Comparison of ENCODE assay signal across 8 cellular contexts in the genomic region with DNA sequence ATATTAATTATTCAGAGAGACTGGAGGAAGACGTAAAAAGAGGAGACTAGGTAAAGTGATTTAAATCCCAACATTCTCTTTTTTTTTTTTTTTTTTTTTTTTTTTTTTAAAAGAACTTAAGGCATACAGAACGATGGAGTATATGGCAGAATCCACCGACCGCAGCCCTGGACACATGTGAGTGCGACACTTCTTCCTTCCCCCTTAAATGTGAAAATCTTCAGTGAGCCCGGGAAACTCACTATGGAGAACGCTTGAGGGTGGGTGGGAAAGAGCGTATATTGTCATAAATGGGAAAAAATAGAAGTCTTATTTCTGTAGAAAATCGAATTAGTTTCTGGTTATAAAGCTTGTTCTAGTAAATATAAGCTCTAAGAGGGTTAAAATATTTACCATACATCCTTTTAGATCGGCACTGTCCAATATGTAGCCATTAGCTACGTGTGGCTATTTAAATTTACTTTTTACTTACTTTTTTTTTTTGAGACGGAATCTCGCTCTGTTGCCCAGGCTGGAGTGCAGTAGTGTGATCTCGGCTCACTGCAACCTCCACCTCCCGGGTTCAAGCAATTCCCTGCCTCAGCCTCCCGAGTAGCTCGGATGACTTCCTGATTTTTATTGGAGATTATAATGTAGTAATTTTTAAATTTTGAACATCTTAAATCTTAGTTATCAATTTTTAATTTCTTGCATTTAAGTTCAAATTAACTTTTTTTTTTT. TPM values are rescaled to one million over a fixed set of nuclear protein-coding genes. Genes with fewer than 3 reads are reported as not detected.
DNase-seq lines count a peak whose midpoint lies in the region; ATAC-seq and TF ChIP-seq lines count a peak whose summit lies in the region.

No MANE protein-coding gene starts in this region.

- H3K4me1 ChIP-seq in GM23338 (ENCODE audit: insufficient read depth) (peaks cover 13% of the 10 kb centered on the region), upper lobe of left lung (peaks cover 25 to 40% (median 29%) of the 10 kb centered on the region in 4 donors)

- no peaks in the 10 kb centered on the region for H3F3A ChIP-seq in GM23338 (replicated peaks; ENCODE audit: low read depth)

- TF ChIP-seq POLR2A in upper lobe of left lung (IDR thresholded peaks at IDR 0.05), result no peak

- H3K27me3 Mint-ChIP-seq in CD14-positive monocyte (ENCODE audit: low read depth in 3 of 3) (no peaks in the 10 kb centered on the region), GM23338 (ENCODE audit: insufficient read depth, low read depth, poor library complexity) (no peaks in the 10 kb centered on the region)
- H3K27me3 Mint-ChIP-seq in dendritic cell treated with granulocyte-macrophage colony-stimulating factor and Interleukin-4, amounts not matched to agents 40 ng/mL and 50 ng/mL, for 4 days, result no peaks in the 10 kb centered on the region

- H2AFZ ChIP-seq in GM23338, result no peak overlapping the region

- peaks cover 11% of the 10 kb centered on the region for H4K20me1 ChIP-seq in GM23338 (replicated peaks; ENCODE audit: insufficient read depth)

- H3K9me3 Mint-ChIP-seq in CD14-positive monocyte, result peaks cover 0 to 6% (median 0%) of the 10 kb centered on the region in 7 donors
- H3K9me3 Mint-ChIP-seq in GM23338, result no peaks in the 10 kb centered on the region
- no peaks in the 10 kb centered on the region for H3K9me3 Mint-ChIP-seq in dendritic cell treated with granulocyte-macrophage colony-stimulating factor and Interleukin-4, amounts not matched to agents 40 ng/mL and 50 ng/mL, for 4 days

- peaks cover 20% of the 10 kb centered on the region for H3K4me1 Mint-ChIP-seq in CD14-positive monocyte
- H3K4me1 Mint-ChIP-seq in GM23338, result peaks cover 7% of the 10 kb centered on the region; the same call in 2 of the 3 replicates
- peaks cover 12% of the 10 kb centered on the region for H3K4me1 Mint-ChIP-seq in dendritic cell treated with granulocyte-macrophage colony-stimulating factor and Interleukin-4, amounts not matched to agents 40 ng/mL and 50 ng/mL, for 4 days (ENCODE audit: low read depth)

- DNase-seq in CD14-positive monocyte (ENCODE audit: low spot score) (no peak), GM23338 (ENCODE audit: low spot score) (no peak), RKO (ENCODE audit: low spot score) (peak; percentile 53), lung microvascular endothelial cell (ENCODE audit: low read depth in 2 of 2) (peak; percentile 56 to 60), upper lobe of left lung (no peak), LoVo (ENCODE audit: low spot score) (no peak)

- H3K9me2 ChIP-seq in GM23338 (ENCODE audit: insufficient read depth), result no peaks in the 10 kb centered on the region

- peaks cover 50% of the 10 kb centered on the region for H3K79me2 ChIP-seq in GM23338 (replicated peaks; ENCODE audit: insufficient read depth)

- H3K4me2 ChIP-seq in GM23338, result peak overlapping the region; percentile 82

- H3K27ac Mint-ChIP-seq in CD14-positive monocyte (peak overlapping the region in 6 of 7 donors; percentile 15 to 97 (median 90)), GM23338 (peak overlapping the region; percentile 56; the same call in 1 of the 2 replicates)
- peak overlapping the region; percentile 92 for H3K27ac Mint-ChIP-seq in dendritic cell treated with granulocyte-macrophage colony-stimulating factor and Interleukin-4, amounts not matched to agents 40 ng/mL and 50 ng/mL, for 4 days

- WGBS in upper lobe of left lung, 2 donors, result 11 to 12% methylated on average over 17 of the region's 17 CpGs

- no peaks in the 10 kb centered on the region for H3K9me3 ChIP-seq in upper lobe of left lung

- peak overlapping the region; percentile 90 to 93 for H3K4me3 Mint-ChIP-seq in CD14-positive monocyte
- peak overlapping the region; percentile 91 for H3K4me3 Mint-ChIP-seq in GM23338
- peak overlapping the region; percentile 86 for H3K4me3 Mint-ChIP-seq in dendritic cell treated with granulocyte-macrophage colony-stimulating factor and Interleukin-4, amounts not matched to agents 40 ng/mL and 50 ng/mL, for 4 days

- TF ChIP-seq CTCF in CD14-positive monocyte (IDR thresholded peaks at IDR 0.05), result no peak
- TF ChIP-seq CTCF in GM23338 (conservative IDR thresholded peaks at IDR 0.05; ENCODE audit: low read depth in 2 of 2), result no peak
- no peak for TF ChIP-seq CTCF in upper lobe of left lung (IDR thresholded peaks at IDR 0.05)

- H3K36me3 ChIP-seq in GM23338 (ENCODE audit: insufficient read depth), result peaks cover 9% of the 10 kb centered on the region
- peaks cover 0 to 21% (median 0%) of the 10 kb centered on the region in 4 donors for H3K36me3 ChIP-seq in upper lobe of left lung

- H3K36me3 Mint-ChIP-seq in CD14-positive monocyte (peaks cover 14 to 16% of the 10 kb centered on the region in 2 donors), GM23338 (ENCODE audit: low read depth) (peaks cover 12% of the 10 kb centered on the region; the same call in 2 of the 3 replicates)
- peaks cover 22% of the 10 kb centered on the region for H3K36me3 Mint-ChIP-seq in dendritic cell treated with granulocyte-macrophage colony-stimulating factor and Interleukin-4, amounts not matched to agents 40 ng/mL and 50 ng/mL, for 4 days (ENCODE audit: low read depth)

- intact Hi-C loops in CD14-positive monocyte (cut with micrococcal nuclease), result no loop called here
- intact Hi-C loops in dendritic cell treated with granulocyte-macrophage colony-stimulating factor and Interleukin-4, amounts not matched to agents 40 ng/mL and 50 ng/mL, for 4 days (cut with micrococcal nuclease), result loop anchor here (2.0 to 10.0 kb wide), 7 partner anchors 117 to 820 kb away; partner anchors contain the start of genes B3GALNT1, KPNA4 and PPM1L

- H3K27me3 ChIP-seq in GM23338 (ENCODE audit: insufficient read depth) (no peaks in the 10 kb centered on the region), upper lobe of left lung (no peaks in the 10 kb centered on the region)

- H3K27ac ChIP-seq in GM23338 (ENCODE audit: low read depth), result no peak overlapping the region
- H3K27ac ChIP-seq in upper lobe of left lung, result peak overlapping the region; percentile 93 to 98 (median 96)

- TF ChIP-seq EP300 in upper lobe of left lung (IDR thresholded peaks at IDR 0.05), result no peak

- H3K4me3 ChIP-seq in GM23338, result peak overlapping the region; percentile 69
- peak overlapping the region; percentile 75 to 93 (median 78) for H3K4me3 ChIP-seq in upper lobe of left lung

- ATAC-seq in GM23338 (no peak), upper lobe of left lung (ENCODE audit: low FRiP score in 2 of 2) (peak in 1 of 2 donors; percentile 67), GM19455 (IDR thresholded peaks at IDR 0.05; ENCODE audit: unreplicated experiment) (no peak)

TF ChIP-seq in GM23338, 12 proteins besides CTCF, POLR2A, EP300 and RAD21 (continues in another document):
- TF ChIP-seq STAT1 (IDR thresholded peaks at IDR 0.05; ENCODE audit: unreplicated experiment) (no peak), POLR2AphosphoS5 (IDR thresholded peaks at IDR 0.05; ENCODE audit: low read depth) (no peak), ZNF331 (CRISPR knock-in tag; IDR thresholded peaks at IDR 0.05; ENCODE audit: low read depth) (no peak), EZH2phosphoT487 (IDR thresholded peaks at IDR 0.05; ENCODE audit: unreplicated experiment) (no peak), ETS1 (IDR thresholded peaks at IDR 0.05) (no peak), NANOG (IDR thresholded peaks at IDR 0.05; ENCODE audit: borderline replicate concordance) (no peak), ZNF114 (CRISPR knock-in tag; IDR thresholded peaks at IDR 0.05) (no peak), JUNB (IDR thresholded peaks at IDR 0.05; ENCODE audit: unreplicated experiment) (no peak), EZH2 (IDR thresholded peaks at IDR 0.05; ENCODE audit: low read depth, unreplicated experiment) (no peak), REST (IDR thresholded peaks at IDR 0.05; ENCODE audit: unreplicated experiment) (no peak), CREB1 (CRISPR knock-in tag; IDR thresholded peaks at IDR 0.05; ENCODE audit: low read depth) (no peak)

RNA-seq across cellular contexts. Expression of gene NMD3, which starts 0.9 kb away (rescaled TPM):
- polyA plus RNA-seq in CD14-positive monocyte, result 10 to 100 TPM; 20.7 to 30.0 TPM
- total RNA-seq in GM23338 (2014; rRNA removed; shearing (Covaris generic)), result 67.4 and 80.6 TPM in 2 replicates
- polyA plus RNA-seq in GM23338 (2016; fragmentation: Nextera tagmentation; extraction: Ambion mirVana), result 25.1 and 27.3 TPM in 2 replicates
- 57.3 and 65.7 TPM in 2 replicates for total RNA-seq in lung microvascular endothelial cell
- 10 to 100 TPM; 16.2 to 46.1 (median 39.6) TPM for total RNA-seq in upper lobe of left lung

Comparison
In these comparisons a context has a peak if more than half of its experiments do, and no peak if none do; other contexts are left out.
1. DNase-seq: peak in RKO (single experiment) and lung microvascular endothelial cell (2 of 2); none in CD14-positive monocyte (single experiment), GM23338 (single experiment), upper lobe of left lung (0 of 2) and LoVo (single experiment).
2. Peak in every context shown above with its lines, with median percentiles within 50 percentile points of each other: H3K27ac Mint-ChIP-seq and H3K4me3 Mint-ChIP-seq.